In genomic region chr16:78749745-78750268, GRCh38 we compare ENCODE assay signal across 11 cellular contexts.
DNase-seq lines count a peak whose midpoint lies in the region; ATAC-seq and TF ChIP-seq lines count a peak whose summit lies in the region.
"Had no signal": no experiment of that assay in that cellular context is flagged by ENCODE, and none has a peak within 500 bp of the region (broad histone marks: within the 10 kb centered on the region; RNA-seq: fewer than 3 reads in every experiment).

No MANE protein-coding gene starts in this region.

- no peaks in the 10 kb centered on the region for H3K9me2 ChIP-seq in hepatocyte (replicated peaks; ENCODE audit: insufficient read depth)

- no peaks in the 10 kb centered on the region for H3K36me3 ChIP-seq in hepatocyte (replicated peaks; ENCODE audit: insufficient read depth, low read depth)

- ATAC-seq in GM18505 (IDR thresholded peaks at IDR 0.05; ENCODE audit: unreplicated experiment) (peak; percentile 76), GM19468 (IDR thresholded peaks at IDR 0.05; ENCODE audit: extremely low read depth, unreplicated experiment) (peak; percentile 53), HG03108 (IDR thresholded peaks at IDR 0.05; ENCODE audit: unreplicated experiment) (peak; percentile 84)
- peak; percentile 73 for ATAC-seq in activated naive CD8-positive, alpha-beta T cell treated with anti-CD3 and anti-CD28 coated beads, Interleukin-2, amount 10 ng/mL, durations not matched to agents 7 days and 5 days (ENCODE audit: low read depth)

- peaks cover 24% of the 10 kb centered on the region for H3K4me1 Mint-ChIP-seq in activated naive CD8-positive, alpha-beta T cell treated with anti-CD3 and anti-CD28 coated beads, Interleukin-2, amount 10 ng/mL, durations not matched to agents 7 days and 5 days

- peaks cover 6% of the 10 kb centered on the region for H3K9me3 Mint-ChIP-seq in activated naive CD8-positive, alpha-beta T cell treated with anti-CD3 and anti-CD28 coated beads, Interleukin-2, amount 10 ng/mL, durations not matched to agents 7 days and 5 days

- H3K36me3 Mint-ChIP-seq in activated naive CD8-positive, alpha-beta T cell treated with anti-CD3 and anti-CD28 coated beads, Interleukin-2, amount 10 ng/mL, durations not matched to agents 7 days and 5 days, result peaks cover 8% of the 10 kb centered on the region
- H3K36me3 Mint-ChIP-seq: brain had no signal

- H3K27ac Mint-ChIP-seq in activated naive CD8-positive, alpha-beta T cell treated with anti-CD3 and anti-CD28 coated beads, Interleukin-2, amount 10 ng/mL, durations not matched to agents 7 days and 5 days, result peak overlapping the region; percentile 89

- no peaks in the 10 kb centered on the region for H3K27me3 ChIP-seq in hepatocyte

- TF ChIP-seq POLR2A in GM18505 (IDR thresholded peaks at IDR 0.05; ENCODE audit: borderline replicate concordance, extremely low read depth, insufficient read depth, insufficient read length), result no peak

- POLR2A ChIA-PET in activated naive CD8-positive, alpha-beta T cell treated with anti-CD3 and anti-CD28 coated beads, Interleukin-2, amount 10 ng/mL, durations not matched to agents 7 days and 5 days (lab: Charles Lee), result no interaction called here

- H3K4me2 ChIP-seq in hepatocyte, result no peak overlapping the region

- H3K4me3 Mint-ChIP-seq in activated naive CD8-positive, alpha-beta T cell treated with anti-CD3 and anti-CD28 coated beads, Interleukin-2, amount 10 ng/mL, durations not matched to agents 7 days and 5 days, result peak overlapping the region; percentile 62
- H3K4me3 Mint-ChIP-seq: brain had no signal

- no peaks in the 10 kb centered on the region for H3K79me2 ChIP-seq in hepatocyte

- no peaks in the 10 kb centered on the region for H3K27me3 Mint-ChIP-seq in activated naive CD8-positive, alpha-beta T cell treated with anti-CD3 and anti-CD28 coated beads, Interleukin-2, amount 10 ng/mL, durations not matched to agents 7 days and 5 days
- H3K27me3 Mint-ChIP-seq: brain had no signal

- 71% methylated on average over 4 of the region's 4 CpGs for WGBS in hepatocyte (ENCODE audit: low lambda C conversion rate, missing lambda C conversion rate)

- H3K27ac ChIP-seq in hepatocyte, result no peak overlapping the region

- TF ChIP-seq CTCF in foreskin fibroblast (IDR thresholded peaks at IDR 0.05; ENCODE audit: low read depth, low read length) (no peak), hepatocyte (IDR thresholded peaks at IDR 0.05; ENCODE audit: poor library complexity) (no peak)

- H3K4me3 ChIP-seq in foreskin fibroblast (ENCODE audit: low read depth in 1 of 2, low read length in 2 of 2) (no peak overlapping the region), hepatocyte (no peak overlapping the region)

- H4K20me1 ChIP-seq in hepatocyte (ENCODE audit: insufficient read depth, poor library complexity, severe bottlenecking), result no peaks in the 10 kb centered on the region

- peaks cover 8% of the 10 kb centered on the region for H3K4me1 ChIP-seq in hepatocyte (ENCODE audit: insufficient read depth)

- H2AFZ ChIP-seq in hepatocyte, result no peak overlapping the region

- H3K9me3 ChIP-seq in hepatocyte (ENCODE audit: low read depth), result no peaks in the 10 kb centered on the region

- no peak for DNase-seq in activated naive CD8-positive, alpha-beta T cell treated with anti-CD3 and anti-CD28 coated beads, Interleukin-2, amount 10 ng/mL, durations not matched to agents 7 days and 5 days
- DNase-seq in foreskin fibroblast, result no peak
- DNase-seq in NCI-H510A (lab: John Stamatoyannopoulos, UW), result no peak
- no peak for DNase-seq in AG08396 (ENCODE audit: low spot score)
- DNase-seq in hepatocyte (ENCODE audit: low spot score), result no peak
- DNase-seq: DMS79, MV-4-11 had no signal
